Comparison of ENCODE assay signal across 23 cellular contexts in the genomic region with DNA sequence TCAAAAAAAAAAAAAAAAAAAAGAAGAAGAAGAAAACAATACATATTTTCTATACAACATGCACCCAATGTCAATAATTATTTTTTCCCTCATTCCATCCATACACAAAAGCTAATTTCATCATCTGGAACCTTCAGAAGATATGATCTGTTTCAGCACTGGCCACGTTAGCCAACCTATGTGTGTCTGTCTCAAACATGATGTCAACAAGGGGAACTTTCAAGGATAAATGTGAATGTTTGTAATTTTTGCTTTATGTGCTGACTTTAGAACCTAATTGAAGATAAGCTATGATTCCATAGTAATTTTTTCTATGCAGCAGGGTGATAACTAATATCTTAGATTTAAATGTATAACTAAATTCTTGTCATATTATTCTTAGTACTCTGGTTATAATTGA. TPM values are rescaled to one million over a fixed set of nuclear protein-coding genes. Genes with fewer than 3 reads are reported as not detected.
A peak's percentile ranks its signal among the peaks of the same experiment; 100 is the strongest.
DNase-seq lines count a peak whose midpoint lies in the region; ATAC-seq and TF ChIP-seq lines count a peak whose summit lies in the region.
"Had no signal": no experiment of that assay in that cellular context is flagged by ENCODE, and none has a peak within 500 bp of the region (broad histone marks: within the 10 kb centered on the region; RNA-seq: fewer than 3 reads in every experiment).

No MANE protein-coding gene starts in this region.

- TF ChIP-seq CTCF in fibroblast of the aortic adventitia (IDR thresholded peaks at IDR 0.05; ENCODE audit: insufficient read depth, low read length) (no peak), thyroid gland (IDR thresholded peaks at IDR 0.05) (no peak)

- no peak overlapping the region for H3K9ac ChIP-seq in SK-N-MC (ENCODE audit: insufficient read length)
- H3K9ac ChIP-seq: BLaER1 had no signal

- peak overlapping the region; percentile 55 for H3K4me3 ChIP-seq in SK-N-MC
- H3K4me3 ChIP-seq in fibroblast of the aortic adventitia (ENCODE audit: low read depth, low read length), result no peak overlapping the region
- H3K4me3 ChIP-seq in thyroid gland (replicated peaks in 1 of 3), result no peak overlapping the region
- H3K4me3 ChIP-seq: BLaER1, pancreas, upper lobe of left lung had no signal

- peaks cover 25 to 30% of the 10 kb centered on the region in 2 donors for H3K4me1 ChIP-seq in thyroid gland
- H3K4me1 ChIP-seq: BLaER1, pancreas, upper lobe of left lung had no signal

- TF ChIP-seq POLR2A in thyroid gland (IDR thresholded peaks at IDR 0.05), result no peak

- no peaks in the 10 kb centered on the region for H3K27me3 ChIP-seq in thyroid gland
- H3K27me3 ChIP-seq: BLaER1, pancreas, upper lobe of left lung had no signal

- no peaks in the 10 kb centered on the region for H3K9me3 ChIP-seq in SK-N-MC (ENCODE audit: low read depth, low read length)
- no peaks in the 10 kb centered on the region for H3K9me3 ChIP-seq in thyroid gland
- H3K9me3 ChIP-seq: BLaER1, pancreas, upper lobe of left lung had no signal

- WGBS in thyroid gland, 2 donors, result 87 to 90% methylated on average over 1 of the region's 1 CpG

- DNase-seq in DMS53 (lab: John Stamatoyannopoulos, UW) (peak; percentile 2), DMS53 treated with DMSO at 0.1 percent for 48 hours (lab: John Stamatoyannopoulos, UW; ENCODE audit: unreplicated experiment) (no peak), SK-N-MC (ENCODE audit: low read depth, low spot score) (no peak), fibroblast of the aortic adventitia (ENCODE audit: low read depth) (peak; percentile 30), thyroid gland (no peak), cortex of kidney (lab: John Stamatoyannopoulos, UW) (no peak)
- DNase-seq: activated CD4-positive, alpha-beta T cell treated with anti-CD3 and anti-CD28 coated beads, Interleukin-2, amount 10 ng/mL, durations not matched to agents 24 days and 14 days; activated CD8-positive, alpha-beta memory T cell treated with anti-CD3 and anti-CD28 coated beads, Interleukin-2, amount 10 ng/mL, durations not matched to agents 7 days and 5 days; activated naive CD8-positive, alpha-beta T cell treated with anti-CD3 and anti-CD28 coated beads for 36 hours; effector memory CD4-positive, alpha-beta T cell; mammary epithelial cell; NCI-H1694; pancreas; stimulated activated CD4-positive, alpha-beta T cell treated with anti-CD3 and anti-CD28 coated beads, Interleukin-15, amount 100 ng/mL, for 24 hours; stimulated activated CD8-positive, alpha-beta memory T cell treated with anti-CD3 and anti-CD28 coated beads, Interleukin-4, amount 100 ng/mL, for 48 hours; upper lobe of left lung had no signal

- ATAC-seq in HG03439 (IDR thresholded peaks at IDR 0.05; ENCODE audit: unreplicated experiment) (no peak), GM18867 (IDR thresholded peaks at IDR 0.05; ENCODE audit: unreplicated experiment) (no peak)
- ATAC-seq: activated CD8-positive, alpha-beta memory T cell treated with anti-CD3 and anti-CD28 coated beads, Interleukin-2, amount 10 ng/mL, durations not matched to agents 7 days and 5 days; pancreas; Right ventricle myocardium inferior had no signal

- no peaks in the 10 kb centered on the region for H3K36me3 ChIP-seq in SK-N-MC (ENCODE audit: insufficient read depth, low read length)
- no peaks in the 10 kb centered on the region for H3K36me3 ChIP-seq in thyroid gland
- H3K36me3 ChIP-seq: BLaER1, pancreas, upper lobe of left lung had no signal

- H3K27ac ChIP-seq in SK-N-MC, result peak overlapping the region; percentile 96
- peak overlapping the region in 2 of 3 donors; percentile 59 to 61 for H3K27ac ChIP-seq in thyroid gland
- H3K27ac ChIP-seq: 22Rv1, BLaER1, pancreas, upper lobe of left lung had no signal

- intact Hi-C loops in thyroid gland (cut with DNase I), result no loop called here

RNA-seq across cellular contexts. Expression of a gene that starts 37.9 kb away (rescaled TPM):
- total RNA-seq in fibroblast of the aortic adventitia (ENCODE audit: low replicate concordance) (0.54 and 1.3 TPM in 2 replicates), thyroid gland (10 to 100 TPM; 34.4 to 86.4 (median 73.6) TPM)
- total RNA-seq: G401, myocyte had no signal

Comparison
In these comparisons a context has a peak if more than half of its experiments do, and no peak if none do; other contexts are left out.
1. DNase-seq: peak in DMS53 (single experiment) and fibroblast of the aortic adventitia (single experiment); none in DMS53 treated with DMSO at 0.1 percent for 48 hours (single experiment), SK-N-MC (single experiment), thyroid gland (0 of 2) and cortex of kidney (single experiment).
2. RNA of a gene that starts 37.9 kb away (total RNA-seq): 34.4 to 86.4 TPM in thyroid gland; 0.54 to 1.3 TPM in fibroblast of the aortic adventitia; every median in the first group is over 10 times any median in the second.